Comparison of ENCODE assay signal across 27 cellular contexts in genomic region chr1:240827786-240828185, GRCh38.
"Had no signal": no experiment of that assay in that cellular context is flagged by ENCODE, and none has a peak within 500 bp of the region (broad histone marks: within the 10 kb centered on the region; RNA-seq: fewer than 3 reads in every experiment).

No MANE protein-coding gene starts in this region.

- DNase-seq: activated CD4-positive, alpha-beta memory T cell treated with anti-CD3 and anti-CD28 coated beads, Interleukin-2, amount 10 ng/mL, durations not matched to agents 7 days and 5 days; activated CD4-positive, alpha-beta T cell treated with anti-CD3 and anti-CD28 coated beads for 1 hour; activated CD4-positive, alpha-beta T cell treated with anti-CD3 and anti-CD28 coated beads for 4 hours; activated CD4-positive, alpha-beta T cell treated with anti-CD3 and anti-CD28 coated beads, Interleukin-2, amount 10 ng/mL, durations not matched to agents 7 days and 5 days; activated CD4-positive, alpha-beta T cell treated with anti-CD3 and anti-CD28 coated beads, Interleukin-2, amount 50 U/mL, for 4 hours; activated CD8-positive, alpha-beta memory T cell treated with anti-CD3 and anti-CD28 coated beads, Interleukin-2, amount 50 U/mL, for 48 hours; activated gamma-delta T cell; activated naive CD4-positive, alpha-beta T cell; activated naive CD4-positive, alpha-beta T cell treated with anti-CD3 and anti-CD28 coated beads, Interleukin-2, amount 10 ng/mL, durations not matched to agents 7 days and 5 days; activated naive CD8-positive, alpha-beta T cell treated with anti-CD3 and anti-CD28 coated beads, Interleukin-2, amount 10 ng/mL, durations not matched to agents 7 days and 5 days; activated T-cell treated with anti-CD3 and anti-CD28 coated beads for 4 hours; activated T-cell treated with anti-CD3 and anti-CD28 coated beads, Interleukin-2, amount 50 U/mL, for 24 hours; activated T-cell treated with anti-CD3 and anti-CD28 coated beads, Interleukin-2, amount 50 U/mL, for 72 hours; amniotic stem cell; aorta; body of pancreas; caudate nucleus; cortex of kidney; dermis blood vessel endothelial cell; effector CD4-positive, alpha-beta T cell; effector memory CD8-positive, alpha-beta T cell; erythroblast; head of caudate nucleus; T-helper 2 cell had no signal

- H3K27me3 ChIP-seq: body of pancreas, esophagus muscularis mucosa had no signal

- H3K27ac ChIP-seq: body of pancreas, esophagus muscularis mucosa had no signal

- H3K9me3 ChIP-seq: body of pancreas, esophagus muscularis mucosa had no signal

- H3K36me3 ChIP-seq: esophagus muscularis mucosa had no signal

- H3K4me1 ChIP-seq: body of pancreas, esophagus muscularis mucosa had no signal

- ATAC-seq: activated naive CD4-positive, alpha-beta T cell treated with anti-CD3 and anti-CD28 coated beads, Interleukin-2, amount 50 U/mL, for 72 hours; activated T-cell treated with anti-CD3 and anti-CD28 coated beads, Interleukin-2, amount 50 U/mL, for 72 hours; body of pancreas; effector memory CD8-positive, alpha-beta T cell; WTC11 had no signal

- H3K4me3 ChIP-seq: body of pancreas, esophagus muscularis mucosa had no signal
